1 cellular context compared by ENCODE assay signal in the genomic region with DNA sequence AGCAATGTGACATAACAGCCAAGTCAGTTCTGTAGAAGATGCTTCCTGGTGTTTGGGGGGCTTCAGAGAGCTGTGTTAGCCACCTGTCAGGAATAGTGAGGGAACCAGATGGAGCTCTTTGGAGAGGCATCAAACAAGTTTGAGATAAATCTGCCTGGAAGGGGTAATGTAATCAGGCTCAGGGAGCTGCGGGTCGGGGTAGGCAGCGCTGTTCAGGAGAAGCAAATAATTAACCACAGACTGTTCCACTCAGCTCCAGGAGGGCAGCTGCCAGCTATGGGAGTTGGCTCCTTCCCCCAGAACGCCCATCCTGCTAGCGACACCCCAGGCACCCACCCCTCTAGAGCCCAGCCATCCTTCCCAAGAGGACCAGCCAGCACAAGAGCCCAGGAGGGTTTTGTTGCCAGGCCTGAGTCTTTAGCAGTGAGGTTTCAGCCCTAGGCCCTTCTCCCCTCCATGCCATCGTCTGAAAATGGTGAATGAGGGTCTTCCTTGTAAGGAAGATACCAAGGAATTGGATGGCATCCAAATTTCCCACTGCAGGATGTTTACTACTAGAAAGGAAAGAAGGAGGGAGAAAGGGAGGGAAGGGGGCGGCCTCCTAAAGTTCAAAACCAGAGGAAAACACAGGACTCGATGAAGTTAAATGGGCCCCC.
TF ChIP-seq lines count a peak whose summit lies in the region.

No MANE protein-coding gene starts in this region.

TF ChIP-seq in HepG2, 621 proteins besides CTCF, POLR2A, EP300 and RAD21:
- TF ChIP-seq, protein P1, sequence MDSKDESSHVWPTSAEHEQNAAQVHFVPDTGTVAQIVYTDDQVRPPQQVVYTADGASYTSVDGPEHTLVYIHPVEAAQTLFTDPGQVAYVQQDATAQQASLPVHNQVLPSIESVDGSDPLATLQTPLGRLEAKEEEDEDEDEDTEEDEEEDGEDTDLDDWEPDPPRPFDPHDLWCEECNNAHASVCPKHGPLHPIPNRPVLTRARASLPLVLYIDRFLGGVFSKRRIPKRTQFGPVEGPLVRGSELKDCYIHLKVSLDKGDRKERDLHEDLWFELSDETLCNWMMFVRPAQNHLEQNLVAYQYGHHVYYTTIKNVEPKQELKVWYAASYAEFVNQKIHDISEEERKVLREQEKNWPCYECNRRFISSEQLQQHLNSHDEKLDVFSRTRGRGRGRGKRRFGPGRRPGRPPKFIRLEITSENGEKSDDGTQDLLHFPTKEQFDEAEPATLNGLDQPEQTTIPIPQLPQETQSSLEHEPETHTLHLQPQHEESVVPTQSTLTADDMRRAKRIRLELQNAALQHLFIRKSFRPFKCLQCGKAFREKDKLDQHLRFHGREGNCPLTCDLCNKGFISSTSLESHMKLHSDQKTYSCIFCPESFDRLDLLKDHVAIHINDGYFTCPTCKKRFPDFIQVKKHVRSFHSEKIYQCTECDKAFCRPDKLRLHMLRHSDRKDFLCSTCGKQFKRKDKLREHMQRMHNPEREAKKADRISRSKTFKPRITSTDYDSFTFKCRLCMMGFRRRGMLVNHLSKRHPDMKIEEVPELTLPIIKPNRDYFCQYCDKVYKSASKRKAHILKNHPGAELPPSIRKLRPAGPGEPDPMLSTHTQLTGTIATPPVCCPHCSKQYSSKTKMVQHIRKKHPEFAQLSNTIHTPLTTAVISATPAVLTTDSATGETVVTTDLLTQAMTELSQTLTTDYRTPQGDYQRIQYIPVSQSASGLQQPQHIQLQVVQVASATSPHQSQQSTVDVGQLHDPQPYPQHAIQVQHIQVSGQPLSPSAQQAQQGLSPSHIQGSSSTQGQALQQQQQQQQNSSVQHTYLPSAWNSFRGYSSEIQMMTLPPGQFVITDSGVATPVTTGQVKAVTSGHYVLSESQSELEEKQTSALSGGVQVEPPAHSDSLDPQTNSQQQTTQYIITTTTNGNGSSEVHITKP (CRISPR knock-in tag; IDR thresholded peaks at IDR 0.05; ENCODE audit: low read depth) = peak; percentile 93
- TF ChIP-seq CBX1 (IDR thresholded peaks at IDR 0.05; ENCODE audit: low read depth) = no peak
- TF ChIP-seq ZNF7 (CRISPR knock-in tag; IDR thresholded peaks at IDR 0.05) = no peak
- TF ChIP-seq PAX8 (CRISPR knock-in tag; IDR thresholded peaks at IDR 0.05; ENCODE audit: borderline replicate concordance) = no peak
- no peak for TF ChIP-seq PRDM4 (CRISPR knock-in tag; IDR thresholded peaks at IDR 0.05; ENCODE audit: borderline replicate concordance)
- TF ChIP-seq MXD3 (CRISPR knock-in tag; IDR thresholded peaks at IDR 0.05) = no peak
- TF ChIP-seq KLF15 (CRISPR knock-in tag; IDR thresholded peaks at IDR 0.05; ENCODE audit: borderline replicate concordance) = no peak
- no peak for TF ChIP-seq CENPBD1 (CRISPR knock-in tag; IDR thresholded peaks at IDR 0.05; ENCODE audit: borderline replicate concordance, low read depth)
- TF ChIP-seq GLMP (CRISPR knock-in tag; IDR thresholded peaks at IDR 0.05; ENCODE audit: borderline replicate concordance) = no peak
- TF ChIP-seq PHF8 (CRISPR knock-in tag; IDR thresholded peaks at IDR 0.05) = no peak
- TF ChIP-seq, protein P2, sequence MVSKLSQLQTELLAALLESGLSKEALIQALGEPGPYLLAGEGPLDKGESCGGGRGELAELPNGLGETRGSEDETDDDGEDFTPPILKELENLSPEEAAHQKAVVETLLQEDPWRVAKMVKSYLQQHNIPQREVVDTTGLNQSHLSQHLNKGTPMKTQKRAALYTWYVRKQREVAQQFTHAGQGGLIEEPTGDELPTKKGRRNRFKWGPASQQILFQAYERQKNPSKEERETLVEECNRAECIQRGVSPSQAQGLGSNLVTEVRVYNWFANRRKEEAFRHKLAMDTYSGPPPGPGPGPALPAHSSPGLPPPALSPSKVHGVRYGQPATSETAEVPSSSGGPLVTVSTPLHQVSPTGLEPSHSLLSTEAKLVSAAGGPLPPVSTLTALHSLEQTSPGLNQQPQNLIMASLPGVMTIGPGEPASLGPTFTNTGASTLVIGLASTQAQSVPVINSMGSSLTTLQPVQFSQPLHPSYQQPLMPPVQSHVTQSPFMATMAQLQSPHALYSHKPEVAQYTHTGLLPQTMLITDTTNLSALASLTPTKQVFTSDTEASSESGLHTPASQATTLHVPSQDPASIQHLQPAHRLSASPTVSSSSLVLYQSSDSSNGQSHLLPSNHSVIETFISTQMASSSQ (IDR thresholded peaks at IDR 0.05; ENCODE audit: low read depth) = peak; percentile 23; the same call in 1 of the 2 replicates
- TF ChIP-seq, protein P2 (CRISPR knock-in tag; IDR thresholded peaks at IDR 0.05; ENCODE audit: borderline replicate concordance) = no peak
- TF ChIP-seq MAX (IDR thresholded peaks at IDR 0.05) = no peak
- no peak for TF ChIP-seq ZFP36L2 (CRISPR knock-in tag; IDR thresholded peaks at IDR 0.05)
- no peak for TF ChIP-seq DDIT3 (CRISPR knock-in tag; IDR thresholded peaks at IDR 0.05)
- no peak for TF ChIP-seq CHD2 (IDR thresholded peaks at IDR 0.05; ENCODE audit: low read depth, low read length)
- 0 out of 2 replicates have a peak, but pooled peaks have one; percentile 9 for TF ChIP-seq ZNF687 (CRISPR knock-in tag; IDR thresholded peaks at IDR 0.05)
- TF ChIP-seq KDM3A (CRISPR knock-in tag; IDR thresholded peaks at IDR 0.05; ENCODE audit: low read depth) = no peak
- TF ChIP-seq NR2F2 (IDR thresholded peaks at IDR 0.05; ENCODE audit: borderline replicate concordance, low read depth) = no peak
- TF ChIP-seq ZNF17 (CRISPR knock-in tag; IDR thresholded peaks at IDR 0.05) = no peak
- no peak for TF ChIP-seq FOXK2 (IDR thresholded peaks at IDR 0.05)
